In the genomic region with DNA sequence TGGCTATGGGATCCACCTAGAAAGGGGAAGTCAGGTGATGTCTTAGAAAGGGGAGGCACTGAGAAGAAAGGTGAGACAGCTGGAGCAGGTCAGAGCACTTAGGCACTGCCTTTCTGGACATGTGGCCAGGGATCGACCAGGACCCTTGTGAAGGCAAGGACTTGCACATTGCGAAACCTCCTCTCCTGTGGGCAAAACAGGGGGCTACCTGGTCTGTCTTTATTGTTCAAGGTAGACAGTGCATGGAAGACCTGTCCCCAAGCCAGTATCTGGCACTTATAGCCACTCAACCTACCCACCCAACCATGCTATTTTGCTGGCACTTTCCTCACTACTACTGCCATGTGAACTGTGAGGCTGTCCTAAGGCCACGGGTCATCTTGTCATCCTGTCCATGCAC, we compare ENCODE assay signal across 21 cellular contexts.
DNase-seq lines count a peak whose midpoint lies in the region; ATAC-seq, FAIRE-seq and TF ChIP-seq lines count a peak whose summit lies in the region.
"Had no signal": no experiment of that assay in that cellular context is flagged by ENCODE, and none has a peak within 500 bp of the region (broad histone marks: within the 10 kb centered on the region; RNA-seq: fewer than 3 reads in every experiment).

No MANE protein-coding gene starts in this region.

- H4K20me1 ChIP-seq in K562 (replicated peaks; ENCODE audit: control insufficient read depth, insufficient read depth, low read length), result no peaks in the 10 kb centered on the region

- POLR2A ChIA-PET in K562 (lab: Yijun Ruan, JAX), result no interaction called here

- TF ChIP-seq CTCF in C4-2B (conservative IDR thresholded peaks at IDR 0.05) (no peak), K562 (IDR thresholded peaks at IDR 0.05 in 2 of 3, conservative IDR thresholded peaks at IDR 0.05 in 1 of 3; ENCODE audit: insufficient read depth in 2 of 3, low read depth in 1 of 3, low read length in 3 of 3) (no peak)

- H3K27me3 ChIP-seq in K562 (ENCODE audit: control insufficient read depth in 2 of 2, insufficient read depth in 2 of 2, low read length in 2 of 2), result no peaks in the 10 kb centered on the region; a peak in 1 of 5 replicates

- no peaks in the 10 kb centered on the region for H3K36me3 ChIP-seq in K562 (ENCODE audit: control insufficient read depth, insufficient read depth, low read length)

- in situ Hi-C loops in K562 (cut with MboI), result no loop called here

- no peaks in the 10 kb centered on the region for H3K79me2 ChIP-seq in K562 (ENCODE audit: control insufficient read depth, insufficient read depth, low read length)

- no peak overlapping the region for H3K9ac ChIP-seq in K562 (ENCODE audit: insufficient read depth in 1 of 2, low read depth in 2 of 2, low read length in 2 of 2)

- no peaks in the 10 kb centered on the region for H3K9me3 ChIP-seq in K562 (replicated peaks; ENCODE audit: control insufficient read depth, insufficient read depth, low read depth, low read length)

- TF ChIP-seq EP300 in K562 (IDR thresholded peaks at IDR 0.05; ENCODE audit: low read length), result no peak

- WGBS in K562 (ENCODE audit: insufficient coverage, low coverage, missing lambda C conversion rate), result 31% methylated on average over 3 of the region's 3 CpGs

- no peaks in the 10 kb centered on the region for H3K9me1 ChIP-seq in K562 (ENCODE audit: control insufficient read depth, insufficient read depth, low read length)

- BruUV-seq in K562 (replicated peaks; lab: Mats Ljungman, UMichigan), result no TSS peak

- no peak for FAIRE-seq in K562 (lab: Jason Lieb, UNC)
- FAIRE-seq: GM12891, H54, RCC 7860 had no signal

- no peak overlapping the region for H3K4me3 ChIP-seq in K562
- H3K4me3 ChIP-seq: SK-N-MC had no signal

- no peak for TF ChIP-seq RAD21 in K562 (CRISPR knock-in tag; conservative IDR thresholded peaks at IDR 0.05 in 1 of 2, IDR thresholded peaks at IDR 0.05 in 1 of 2)

- intact Hi-C loops in K562 (cut with micrococcal nuclease), result no loop called here
- intact Hi-C loops in posterior vena cava (cut with DNase I), result no loop called here
- intact Hi-C loops in sciatic nerve (cut with DNase I), result no loop called here

- no peak for TF ChIP-seq POLR2A in K562 (conservative IDR thresholded peaks at IDR 0.05)

- H2AFZ ChIP-seq in K562 (ENCODE audit: low read depth, low read length), result no peak overlapping the region

- peak; percentile 22 for DNase-seq in DMS79 (lab: John Stamatoyannopoulos, UW)
- no peak for DNase-seq in K562 (ENCODE audit: extremely low read depth in 1 of 4, low spot score in 3 of 4)
- DNase-seq in posterior vena cava (ENCODE audit: low spot score), result peak; percentile 20
- no peak for DNase-seq in NCI-H1930 (lab: John Stamatoyannopoulos, UW)
- DNase-seq in sciatic nerve (ENCODE audit: low spot score), result no peak
- DNase-seq: CD4-positive, CD25-positive, alpha-beta regulatory T cell; COR-L47; KG1; MV-4-11; NCI-H1694 treated with DMSO at 0.1 percent for 48 hours; NCI-H69; NK-92 treated with Interleukin-12 subunit alpha and Interleukin-12 subunit beta, amount 100 ng/mL, for 24 hours; SHP77; T-cell; T-helper 9 cell had no signal

- CTCF ChIA-PET in K562 (lab: Yijun Ruan, JAX; ENCODE audit: low intra/inter-chr PET ratio), result no interaction called here

- no peak for ATAC-seq in K562
- no peak for ATAC-seq in sciatic nerve
- ATAC-seq in GM18867 (IDR thresholded peaks at IDR 0.05; ENCODE audit: unreplicated experiment), result no peak
- ATAC-seq: T-cell had no signal

- peak overlapping the region; percentile 71; the same call in 1 of the 2 replicates for H3K27ac ChIP-seq in C4-2B
- H3K27ac ChIP-seq in K562 (ENCODE audit: extremely low read depth, low read depth, low read length), result no peak overlapping the region
- H3K27ac ChIP-seq: SK-N-MC had no signal

- H3K4me1 ChIP-seq in K562 (replicated peaks in 1 of 2; ENCODE audit: control insufficient read depth in 2 of 2, insufficient read depth in 2 of 2, low read length in 2 of 2), result peaks cover 7 to 12% of the 10 kb centered on the region in 2 experiments

- no peak overlapping the region for H3K4me2 ChIP-seq in K562 (ENCODE audit: insufficient read depth, low read length)

TF ChIP-seq in K562, 482 proteins besides CTCF, POLR2A, EP300 and RAD21:
- TF ChIP-seq DMBX1 (CRISPR knock-in tag; IDR thresholded peaks at IDR 0.05; ENCODE audit: borderline replicate concordance) (no peak), CEBPB (tag; IDR thresholded peaks at IDR 0.05) (peak; percentile 65; the same call in 1 of the 2 replicates), PYGO2 (tag; IDR thresholded peaks at IDR 0.05) (no peak), EWSR1 (IDR thresholded peaks at IDR 0.05; ENCODE audit: borderline replicate concordance, low read depth, partially characterized antibody) (no peak), HDAC2 (IDR thresholded peaks at IDR 0.05) (no peak), SAFB (IDR thresholded peaks at IDR 0.05; ENCODE audit: borderline replicate concordance, low read depth, low read length) (no peak)
TF ChIP-seq in K562: peak in this region for 1.

Comparison
In these comparisons a context has a peak if more than half of its experiments do, and no peak if none do; other contexts are left out.
1. DNase-seq: peak in DMS79 (single experiment) and posterior vena cava (single experiment); none in K562 (0 of 4), NCI-H1930 (0 of 2) and sciatic nerve (single experiment).